In the genomic region with DNA sequence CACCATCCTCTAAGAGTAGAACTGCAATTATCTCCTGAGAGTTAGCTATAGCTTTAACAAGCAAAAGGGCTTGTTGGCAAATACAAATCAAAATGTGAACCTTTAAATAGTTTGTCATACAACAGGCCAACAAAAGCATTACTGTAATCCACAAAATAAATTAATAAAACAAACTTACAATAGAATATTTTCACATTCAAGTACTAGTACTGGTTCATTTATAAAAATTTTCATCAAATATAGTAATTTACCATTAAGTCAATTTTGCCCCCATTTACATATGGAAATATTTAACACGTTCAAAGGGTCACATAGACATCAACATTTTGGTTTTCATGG, we compare ENCODE assay signal across 1 cellular context.
TF ChIP-seq lines count a peak whose summit lies in the region.

No MANE protein-coding gene starts in this region.

TF ChIP-seq in K562, 482 proteins besides CTCF, POLR2A, EP300 and RAD21:
- TF ChIP-seq KAT7 (CRISPR knock-in tag; IDR thresholded peaks at IDR 0.05; ENCODE audit: borderline replicate concordance) (peak; percentile 36; the same call in 1 of the 2 replicates), POLR2AphosphoS5 (IDR thresholded peaks at IDR 0.05; ENCODE audit: control insufficient read depth, insufficient read depth, low read depth, low read length) (0 out of 2 replicates have a peak, but pooled peaks have one; percentile 18), HNRNPK (IDR thresholded peaks at IDR 0.05; ENCODE audit: low read depth, low read length, poor library complexity, severe bottlenecking) (no peak), SMARCA5 (IDR thresholded peaks at IDR 0.05) (no peak), POU5F1 (IDR thresholded peaks at IDR 0.05; ENCODE audit: borderline replicate concordance, low read depth, low read length, partially characterized antibody) (no peak), SP1 (CRISPR knock-in tag; IDR thresholded peaks at IDR 0.05) (no peak), HLTF (IDR thresholded peaks at IDR 0.05) (no peak)
- TF ChIP-seq, protein P1, sequence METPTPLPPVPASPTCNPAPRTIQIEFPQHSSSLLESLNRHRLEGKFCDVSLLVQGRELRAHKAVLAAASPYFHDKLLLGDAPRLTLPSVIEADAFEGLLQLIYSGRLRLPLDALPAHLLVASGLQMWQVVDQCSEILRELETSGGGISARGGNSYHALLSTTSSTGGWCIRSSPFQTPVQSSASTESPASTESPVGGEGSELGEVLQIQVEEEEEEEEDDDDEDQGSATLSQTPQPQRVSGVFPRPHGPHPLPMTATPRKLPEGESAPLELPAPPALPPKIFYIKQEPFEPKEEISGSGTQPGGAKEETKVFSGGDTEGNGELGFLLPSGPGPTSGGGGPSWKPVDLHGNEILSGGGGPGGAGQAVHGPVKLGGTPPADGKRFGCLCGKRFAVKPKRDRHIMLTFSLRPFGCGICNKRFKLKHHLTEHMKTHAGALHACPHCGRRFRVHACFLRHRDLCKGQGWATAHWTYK (CRISPR knock-in tag; IDR thresholded peaks at IDR 0.05) = no peak
- TF ChIP-seq, protein P2, sequence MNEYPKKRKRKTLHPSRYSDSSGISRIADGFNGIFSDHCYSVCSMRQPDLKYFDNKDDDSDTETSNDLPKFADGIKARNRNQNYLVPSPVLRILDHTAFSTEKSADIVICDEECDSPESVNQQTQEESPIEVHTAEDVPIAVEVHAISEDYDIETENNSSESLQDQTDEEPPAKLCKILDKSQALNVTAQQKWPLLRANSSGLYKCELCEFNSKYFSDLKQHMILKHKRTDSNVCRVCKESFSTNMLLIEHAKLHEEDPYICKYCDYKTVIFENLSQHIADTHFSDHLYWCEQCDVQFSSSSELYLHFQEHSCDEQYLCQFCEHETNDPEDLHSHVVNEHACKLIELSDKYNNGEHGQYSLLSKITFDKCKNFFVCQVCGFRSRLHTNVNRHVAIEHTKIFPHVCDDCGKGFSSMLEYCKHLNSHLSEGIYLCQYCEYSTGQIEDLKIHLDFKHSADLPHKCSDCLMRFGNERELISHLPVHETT (CRISPR knock-in tag; conservative IDR thresholded peaks at IDR 0.05 in 1 of 2, IDR thresholded peaks at IDR 0.05 in 1 of 2) = no peak
